In the genomic region with DNA sequence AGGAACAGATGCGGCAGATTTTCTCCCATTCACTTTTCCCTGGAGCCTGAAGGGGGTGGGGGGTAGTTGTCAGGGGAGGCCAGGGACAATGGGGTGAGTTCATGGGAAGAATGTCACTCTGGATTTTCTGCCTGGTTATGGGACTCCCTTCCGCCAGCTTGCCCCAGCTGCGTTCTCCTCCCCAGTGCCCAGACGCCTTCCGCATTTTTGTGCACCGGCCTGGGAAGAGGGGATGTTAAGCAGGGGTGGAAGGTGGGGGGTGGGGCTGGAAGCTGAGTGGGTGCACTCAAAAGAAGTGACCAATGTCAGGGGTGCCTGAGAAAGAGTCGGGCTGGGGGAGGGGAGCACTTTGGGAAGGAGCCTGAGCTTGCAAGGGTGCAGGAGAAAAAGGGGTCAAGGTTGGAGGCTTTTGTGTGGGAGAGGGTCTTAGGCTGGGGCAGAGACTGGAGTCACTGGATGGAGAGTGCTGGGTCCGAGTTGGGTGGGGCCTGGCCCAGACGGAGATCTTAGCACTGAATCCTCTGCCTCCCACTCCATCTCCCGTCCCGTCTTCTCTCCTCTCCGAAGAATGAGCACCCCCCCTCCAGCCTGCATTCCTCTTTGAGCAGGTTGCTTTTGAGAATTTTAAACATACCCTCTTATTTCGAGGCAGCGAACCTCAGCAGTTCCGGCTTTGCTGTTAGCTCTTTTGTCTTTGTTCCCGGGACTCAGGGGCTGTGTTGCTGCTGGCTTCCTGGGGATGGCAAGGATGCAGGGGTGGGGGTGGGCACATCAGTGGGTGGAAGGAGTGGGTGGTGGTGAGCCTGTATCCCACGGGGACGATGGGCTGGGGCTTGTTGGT, we compare ENCODE assay signal across 9 cellular contexts. TPM values are rescaled to one million over a fixed set of nuclear protein-coding genes. Genes with fewer than 3 reads are reported as not detected.
DNase-seq lines count a peak whose midpoint lies in the region; ATAC-seq and TF ChIP-seq lines count a peak whose summit lies in the region.
"Had no signal": no experiment of that assay in that cellular context is flagged by ENCODE, and none has a peak within 500 bp of the region (broad histone marks: within the 10 kb centered on the region; RNA-seq: fewer than 3 reads in every experiment).

No MANE protein-coding gene starts in this region.

- POLR2A ChIA-PET in WTC11 (lab: Charles Lee) = interaction anchor here (0.8 to 1.9 kb wide), 4 partner anchors 30 to 137 kb away, joined by 3 to 12 read pairs (median 4); a partner anchor contains a TSS

- H3K36me3 ChIP-seq in GM23338 (ENCODE audit: insufficient read depth) = peaks cover 12% of the 10 kb centered on the region; the same call in 1 of the 2 replicates

- peaks cover 39% of the 10 kb centered on the region for H3K27me3 Mint-ChIP-seq in GM23338 (ENCODE audit: insufficient read depth, low read depth, poor library complexity)
- peaks cover 13% of the 10 kb centered on the region for H3K27me3 Mint-ChIP-seq in WTC11 (ENCODE audit: low read depth)
- H3K27me3 Mint-ChIP-seq in stimulated activated memory B cell treated with anti-CD40 and anti-IgM and Interleukin-4, amounts not matched to agents 10 μg/mL and 1 μg/mL and 100 μg/mL, for 72 hours = peaks cover 70% of the 10 kb centered on the region

- peaks cover 26% of the 10 kb centered on the region for H3K27me3 ChIP-seq in GM23338 (ENCODE audit: insufficient read depth)

- peak overlapping the region; percentile 100 for H3K4me2 ChIP-seq in GM23338

- H3K4me1 Mint-ChIP-seq in GM23338 = peaks cover 49% of the 10 kb centered on the region
- peaks cover 60% of the 10 kb centered on the region for H3K4me1 Mint-ChIP-seq in WTC11
- peaks cover 28% of the 10 kb centered on the region for H3K4me1 Mint-ChIP-seq in stimulated activated memory B cell treated with anti-CD40 and anti-IgM and Interleukin-4, amounts not matched to agents 10 μg/mL and 1 μg/mL and 100 μg/mL, for 72 hours

- peaks cover 5% of the 10 kb centered on the region; the same call in 1 of the 2 replicates for H3K9me2 ChIP-seq in GM23338 (ENCODE audit: insufficient read depth)

- H3K27ac Mint-ChIP-seq in GM23338 (peak overlapping the region; percentile 36), WTC11 (peak overlapping the region; percentile 72)
- no peak overlapping the region for H3K27ac Mint-ChIP-seq in stimulated activated memory B cell treated with anti-CD40 and anti-IgM and Interleukin-4, amounts not matched to agents 10 μg/mL and 1 μg/mL and 100 μg/mL, for 72 hours

- peak overlapping the region; percentile 98 for H3K4me3 Mint-ChIP-seq in GM23338
- H3K4me3 Mint-ChIP-seq in WTC11 = peak overlapping the region; percentile 99
- no peak overlapping the region for H3K4me3 Mint-ChIP-seq in stimulated activated memory B cell treated with anti-CD40 and anti-IgM and Interleukin-4, amounts not matched to agents 10 μg/mL and 1 μg/mL and 100 μg/mL, for 72 hours

- peak; percentile 79 for DNase-seq in GM23338 (ENCODE audit: low spot score)
- peak; percentile 53 for DNase-seq in WTC11 (ENCODE audit: low spot score)
- peak; percentile 72 for DNase-seq in retina
- DNase-seq in MV-4-11 (lab: John Stamatoyannopoulos, UW) = no peak
- DNase-seq in Ammon's horn (ENCODE audit: low spot score) = no peak
- DNase-seq in GM19240 (ENCODE audit: insufficient read length, low spot score) = no peak
- DNase-seq: RPMI8226 had no signal

- peaks cover 6% of the 10 kb centered on the region; the same call in 1 of the 3 replicates for H3K9me3 Mint-ChIP-seq in GM23338
- no peaks in the 10 kb centered on the region for H3K9me3 Mint-ChIP-seq in WTC11
- no peaks in the 10 kb centered on the region for H3K9me3 Mint-ChIP-seq in stimulated activated memory B cell treated with anti-CD40 and anti-IgM and Interleukin-4, amounts not matched to agents 10 μg/mL and 1 μg/mL and 100 μg/mL, for 72 hours

- H3K27ac ChIP-seq in GM23338 (ENCODE audit: low read depth) = peak overlapping the region; percentile 87

- ATAC-seq in GM23338 (peak; percentile 23), WTC11 (peak; percentile 25)
- ATAC-seq in stimulated activated memory B cell treated with anti-CD40 and anti-IgM and Interleukin-4, amounts not matched to agents 10 μg/mL and 1 μg/mL and 100 μg/mL, for 72 hours = no peak

- CTCF ChIA-PET in WTC11 (lab: Charles Lee) = interaction anchor here (0.6 to 2.0 kb wide), 7 partner anchors 14 to 1298 kb away, joined by 3 to 15 read pairs (median 5); no protein-coding TSS in a partner anchor

- H4K20me1 ChIP-seq in GM23338 (replicated peaks; ENCODE audit: insufficient read depth) = no peaks in the 10 kb centered on the region

- peaks cover 24% of the 10 kb centered on the region for H3K4me1 ChIP-seq in GM23338 (ENCODE audit: insufficient read depth)

- peaks cover 28% of the 10 kb centered on the region for H3K36me3 Mint-ChIP-seq in GM23338 (ENCODE audit: low read depth)
- H3K36me3 Mint-ChIP-seq in WTC11 = peaks cover 34% of the 10 kb centered on the region
- H3K36me3 Mint-ChIP-seq in stimulated activated memory B cell treated with anti-CD40 and anti-IgM and Interleukin-4, amounts not matched to agents 10 μg/mL and 1 μg/mL and 100 μg/mL, for 72 hours = no peaks in the 10 kb centered on the region

- peak overlapping the region; percentile 99 for H3K4me3 ChIP-seq in GM23338
- peak overlapping the region; percentile 35 for H3K4me3 ChIP-seq in iPS-11a (ENCODE audit: low read depth, low read length)

- no peaks in the 10 kb centered on the region; the same call in 1 of the 2 replicates for H3F3A ChIP-seq in GM23338 (replicated peaks; ENCODE audit: low read depth)

- no peak overlapping the region for H2AFZ ChIP-seq in GM23338

- H3K79me2 ChIP-seq in GM23338 (replicated peaks; ENCODE audit: insufficient read depth) = peaks cover 59% of the 10 kb centered on the region

- TF ChIP-seq CTCF in GM23338 (conservative IDR thresholded peaks at IDR 0.05; ENCODE audit: low read depth in 2 of 2) = no peak
- TF ChIP-seq CTCF in WTC11 (IDR thresholded peaks at IDR 0.05) = no peak

TF ChIP-seq in WTC11, 78 proteins besides CTCF, POLR2A, EP300 and RAD21:
- 0 out of 2 replicates have a peak, but pooled peaks have one; percentile 19 for TF ChIP-seq ZBTB21 (CRISPR knock-in tag; IDR thresholded peaks at IDR 0.05; ENCODE audit: borderline replicate concordance)
- TF ChIP-seq HMGA2 (CRISPR knock-in tag; IDR thresholded peaks at IDR 0.05) = no peak
- no peak for TF ChIP-seq SMAD4 (CRISPR knock-in tag; IDR thresholded peaks at IDR 0.05)
- TF ChIP-seq FOXK1 (CRISPR knock-in tag; IDR thresholded peaks at IDR 0.05) = no peak
- TF ChIP-seq, protein P1, sequence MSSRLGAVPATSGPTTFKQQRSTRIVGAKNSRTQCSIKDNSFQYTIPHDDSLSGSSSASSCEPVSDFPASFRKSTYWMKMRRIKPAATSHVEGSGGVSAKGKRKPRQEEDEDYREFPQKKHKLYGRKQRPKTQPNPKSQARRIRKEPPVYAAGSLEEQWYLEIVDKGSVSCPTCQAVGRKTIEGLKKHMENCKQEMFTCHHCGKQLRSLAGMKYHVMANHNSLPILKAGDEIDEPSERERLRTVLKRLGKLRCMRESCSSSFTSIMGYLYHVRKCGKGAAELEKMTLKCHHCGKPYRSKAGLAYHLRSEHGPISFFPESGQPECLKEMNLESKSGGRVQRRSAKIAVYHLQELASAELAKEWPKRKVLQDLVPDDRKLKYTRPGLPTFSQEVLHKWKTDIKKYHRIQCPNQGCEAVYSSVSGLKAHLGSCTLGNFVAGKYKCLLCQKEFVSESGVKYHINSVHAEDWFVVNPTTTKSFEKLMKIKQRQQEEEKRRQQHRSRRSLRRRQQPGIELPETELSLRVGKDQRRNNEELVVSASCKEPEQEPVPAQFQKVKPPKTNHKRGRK (CRISPR knock-in tag; IDR thresholded peaks at IDR 0.05; ENCODE audit: borderline replicate concordance) = no peak
- peak; percentile 46; the same call in 1 of the 2 replicates for TF ChIP-seq ETV6 (CRISPR knock-in tag; IDR thresholded peaks at IDR 0.05)
- no peak for TF ChIP-seq TCF7 (CRISPR knock-in tag; IDR thresholded peaks at IDR 0.05; ENCODE audit: low read depth)
- TF ChIP-seq SP1 (CRISPR knock-in tag; conservative IDR thresholded peaks at IDR 0.05) = peak; percentile 47

RNA-seq across cellular contexts. Expression of a gene that starts 2.7 kb away (rescaled TPM):
- total RNA-seq in GM23338 (2014; rRNA removed; shearing (Covaris generic)) = 309 and 364 TPM in 2 replicates
- polyA plus RNA-seq in GM23338 (2016; fragmentation: Nextera tagmentation; extraction: Ambion mirVana) = 177 and 235 TPM in 2 replicates
- total RNA-seq in WTC11 (2021) = 514 to 873 TPM (median 854 TPM) in 3 replicates

RNA-seq across cellular contexts. Expression of a gene that starts 59.4 kb away (rescaled TPM):
- 0.74 and 2.5 TPM in 2 replicates for total RNA-seq in GM23338 (2014; rRNA removed; shearing (Covaris generic))
- 0.43 and 0.70 TPM in 2 replicates for polyA plus RNA-seq in GM23338 (2016; fragmentation: Nextera tagmentation; extraction: Ambion mirVana)
- 5.3 to 12.5 TPM (median 6.4 TPM) in 3 replicates for total RNA-seq in WTC11 (2021)

Comparison
In these comparisons a context has a peak if more than half of its experiments do, and no peak if none do; other contexts are left out.
1. DNase-seq: peak in GM23338 (single experiment), WTC11 (single experiment) and retina (single experiment); none in MV-4-11 (single experiment), Ammon's horn (single experiment) and GM19240 (single experiment).